8 cellular contexts compared by ENCODE assay signal in genomic region chr3:51024765-51025681, GRCh38.
DNase-seq lines count a peak whose midpoint lies in the region; ATAC-seq and TF ChIP-seq lines count a peak whose summit lies in the region.

No MANE protein-coding gene starts in this region.

- H3K27ac Mint-ChIP-seq in naive thymus-derived CD8-positive, alpha-beta T cell, result peak overlapping the region; percentile 91 to 99 (median 96)

- no peaks in the 10 kb centered on the region for H3K27me3 ChIP-seq in transverse colon

- intact Hi-C loops in transverse colon (cut with DNase I; ENCODE audit: low total_unique reads), result no loop called here
- intact Hi-C loops in sciatic nerve (cut with DNase I), result no loop called here

- WGBS in transverse colon (ENCODE audit: low coverage in 1 of 2), 2 donors, result 11 to 32% methylated on average over 3 to 10 of the region's 10 CpGs

- DNase-seq in DMS79 (lab: John Stamatoyannopoulos, UW) (peak; percentile 31), NCI-H524 (lab: John Stamatoyannopoulos, UW) (peak; percentile 90 to 97), activated T-helper 1 cell treated with Interleukin-2 at 50 U/mL for 16 hours (ENCODE audit: low read depth) (peak; percentile 69), transverse colon (peak; percentile 60), sciatic nerve (ENCODE audit: low spot score) (no peak), NCI-H2107 (lab: John Stamatoyannopoulos, UW) (no peak)
- DNase-seq in naive thymus-derived CD8-positive, alpha-beta T cell, result peak; percentile 41 to 89 (median 75)

- no peaks in the 10 kb centered on the region for H3K9me3 ChIP-seq in transverse colon

- peaks cover 40 to 69% (median 53%) of the 10 kb centered on the region in 4 donors for H3K4me1 Mint-ChIP-seq in naive thymus-derived CD8-positive, alpha-beta T cell

- no peaks in the 10 kb centered on the region for H3K27me3 Mint-ChIP-seq in naive thymus-derived CD8-positive, alpha-beta T cell

- TF ChIP-seq POLR2A in transverse colon (IDR thresholded peaks at IDR 0.05), result no peak

- ATAC-seq in naive thymus-derived CD8-positive, alpha-beta T cell, result peak; percentile 95 to 97
- ATAC-seq in sciatic nerve (no peak), GM18520 (IDR thresholded peaks at IDR 0.05; ENCODE audit: unreplicated experiment) (no peak)

- no peak for TF ChIP-seq CTCF in transverse colon (IDR thresholded peaks at IDR 0.05)

- H3K4me3 ChIP-seq in transverse colon, result no peak overlapping the region

- H3K36me3 Mint-ChIP-seq in naive thymus-derived CD8-positive, alpha-beta T cell, result peaks cover 0 to 16% (median 4%) of the 10 kb centered on the region in 3 donors

- TF ChIP-seq EP300 in transverse colon (IDR thresholded peaks at IDR 0.05; ENCODE audit: low read depth), result no peak

- H3K4me1 ChIP-seq in transverse colon, result peaks cover 0 to 14% (median 5%) of the 10 kb centered on the region in 4 donors

- peaks cover 0 to 14% (median 5%) of the 10 kb centered on the region in 9 donors for H3K9me3 Mint-ChIP-seq in naive thymus-derived CD8-positive, alpha-beta T cell

- in situ Hi-C loops in transverse colon (cut with MboI; ENCODE audit: low pct_ligation_motif_present in 1 of 4, low pct_unique_long_range_greater_than_20kb in 1 of 4, low sequenced_read_pairs in 3 of 4), result no loop called here

- POLR2A ChIA-PET in naive thymus-derived CD8-positive, alpha-beta T cell (lab: Charles Lee), result interaction anchor here (0.6 to 2.0 kb wide), 8 partner anchors 9 to 423 kb away, joined by 3 to 10 read pairs (median 4); partner anchors contain the start of genes MANF and MAPKAPK3

- H3K27ac ChIP-seq in transverse colon, result peak overlapping the region in 3 of 4 donors; percentile 7 to 32 (median 29)

- H3K4me3 Mint-ChIP-seq in naive thymus-derived CD8-positive, alpha-beta T cell, result peak overlapping the region; percentile 68 to 87 (median 80)

- no peaks in the 10 kb centered on the region for H3K36me3 ChIP-seq in transverse colon

Comparison
In these comparisons a context has a peak if more than half of its experiments do, and no peak if none do; other contexts are left out.
1. DNase-seq: peak in DMS79 (single experiment), NCI-H524 (2 of 2), activated T-helper 1 cell treated with Interleukin-2 at 50 U/mL for 16 hours (single experiment), naive thymus-derived CD8-positive, alpha-beta T cell (10 of 10) and transverse colon (single experiment); none in sciatic nerve (single experiment) and NCI-H2107 (single experiment).
2. ATAC-seq: peak in naive thymus-derived CD8-positive, alpha-beta T cell (2 of 2); none in sciatic nerve (single experiment) and GM18520 (single experiment).